ENCODE assay signal across 20 cellular contexts in genomic region chrX:153827016-153827415, GRCh38. TPM values are rescaled to one million over a fixed set of nuclear protein-coding genes. Genes with fewer than 3 reads are reported as not detected.
DNase-seq lines count a peak whose midpoint lies in the region; ATAC-seq, FAIRE-seq and TF ChIP-seq lines count a peak whose summit lies in the region.
"Had no signal": no experiment of that assay in that cellular context is flagged by ENCODE, and none has a peak within 500 bp of the region (broad histone marks: within the 10 kb centered on the region; RNA-seq: fewer than 3 reads in every experiment).

No MANE protein-coding gene starts in this region.

- H2BK5ac ChIP-seq in H1 (ENCODE audit: low read depth, low read length) = no peak overlapping the region; the same call in 1 of the 2 replicates

- no peak overlapping the region for H2AK5ac ChIP-seq in H1 (ENCODE audit: low read depth, low read length)

- H2BK12ac ChIP-seq in H1 (ENCODE audit: low read depth, low read length) = no peak overlapping the region

- peak overlapping the region; percentile 38 to 61 for H3K4me2 ChIP-seq in H1 (ENCODE audit: insufficient read depth in 1 of 2, low read depth in 2 of 2, low read length in 2 of 2)

- no peaks in the 10 kb centered on the region for H3K36me3 Mint-ChIP-seq in CD4-positive, alpha-beta T cell (ENCODE audit: low read depth)
- no peaks in the 10 kb centered on the region for H3K36me3 Mint-ChIP-seq in natural killer cell treated with Interleukin-12 subunit alpha and Interleukin-12 subunit beta and Interleukin-15 and Interleukin-18, amount 100 ng/mL, for 72 hours
- H3K36me3 Mint-ChIP-seq: CD14-positive monocyte had no signal

- peak; percentile 98 for FAIRE-seq in H1 (lab: Jason Lieb, UNC)
- FAIRE-seq: HTR-8/SVneo had no signal

- peaks cover 26 to 68% of the 10 kb centered on the region in 2 experiments for H3K79me2 ChIP-seq in H1 (ENCODE audit: control insufficient read depth in 1 of 2, insufficient read depth in 2 of 2, low read length in 2 of 2)

- peak overlapping the region; percentile 58 for H3K4me3 Mint-ChIP-seq in CD4-positive, alpha-beta T cell
- peak overlapping the region; percentile 11 for H3K4me3 Mint-ChIP-seq in natural killer cell treated with Interleukin-12 subunit alpha and Interleukin-12 subunit beta and Interleukin-15 and Interleukin-18, amount 100 ng/mL, for 72 hours

- H3K36me3 ChIP-seq in HUES6 (ENCODE audit: control insufficient read depth, insufficient read depth, low read length) (peaks cover 4% of the 10 kb centered on the region; the same call in 1 of the 2 replicates), H1 (ENCODE audit: control insufficient read depth in 2 of 4, insufficient read depth in 4 of 4, low read length in 3 of 4) (no peaks in the 10 kb centered on the region; a peak in 1 of 8 replicates)
- H3K36me3 ChIP-seq: SJSA1 had no signal

- peak overlapping the region; percentile 47 for H2BK120ac ChIP-seq in H1 (replicated peaks; ENCODE audit: low read depth, low read length)

- ATAC-seq in CD4-positive, alpha-beta T cell (ENCODE audit: poor library complexity) = no peak
- ATAC-seq in natural killer cell treated with Interleukin-12 subunit alpha and Interleukin-12 subunit beta and Interleukin-15 and Interleukin-18, amount 100 ng/mL, for 72 hours = no peak
- ATAC-seq in GM18517 (IDR thresholded peaks at IDR 0.05; ENCODE audit: unreplicated experiment) = no peak
- ATAC-seq: HCT116, PC-3 had no signal

- TF ChIP-seq POLR2A in H1 (IDR thresholded peaks at IDR 0.05; ENCODE audit: control extremely low read depth in 1 of 2, low read depth in 2 of 2, low read length in 2 of 2) = no peak

- no peak for TF ChIP-seq RAD21 in H1 (IDR thresholded peaks at IDR 0.05 in 1 of 2, conservative IDR thresholded peaks at IDR 0.05 in 1 of 2; ENCODE audit: low read depth in 2 of 2, low read length in 2 of 2)

- H4K5ac ChIP-seq in H1 (ENCODE audit: insufficient read length, low read depth, low read length) = no peak overlapping the region

- H3K23ac ChIP-seq in H1 (ENCODE audit: insufficient read length) = no peak overlapping the region

- H3K9me3 Mint-ChIP-seq in CD4-positive, alpha-beta T cell = no peaks in the 10 kb centered on the region
- H3K9me3 Mint-ChIP-seq in natural killer cell treated with Interleukin-12 subunit alpha and Interleukin-12 subunit beta and Interleukin-15 and Interleukin-18, amount 100 ng/mL, for 72 hours = no peaks in the 10 kb centered on the region

- H4K20me1 ChIP-seq in H1 (replicated peaks in 1 of 2; ENCODE audit: control insufficient read depth in 1 of 2, insufficient read depth in 2 of 2, low read length in 2 of 2) = peaks cover 0 to 2% of the 10 kb centered on the region in 2 experiments

- no peak overlapping the region for H4K91ac ChIP-seq in H1 (replicated peaks; ENCODE audit: insufficient read length, low read length)

- no peak overlapping the region for H3K27ac ChIP-seq in CD4-positive, alpha-beta T cell (ENCODE audit: low read depth, low read length)
- peak overlapping the region; percentile 93 for H3K27ac ChIP-seq in HUES6 (ENCODE audit: low read depth, low read length)
- H3K27ac ChIP-seq in H1 (ENCODE audit: low read depth, low read length) = no peak overlapping the region; the same call in 1 of the 2 replicates
- H3K27ac ChIP-seq: HL-60, SJSA1 had no signal

- TF ChIP-seq EP300 in H1 (IDR thresholded peaks at IDR 0.05; ENCODE audit: borderline replicate concordance in 1 of 2, low read depth in 2 of 2, low read length in 2 of 2) = no peak

- TF ChIP-seq CTCF in CD4-positive, alpha-beta T cell (IDR thresholded peaks at IDR 0.05) = no peak
- no peak for TF ChIP-seq CTCF in H1 (IDR thresholded peaks at IDR 0.05; ENCODE audit: control extremely low read depth in 1 of 3, insufficient read depth in 1 of 3, low read depth in 1 of 3, low read length in 3 of 3)

- H3K9ac ChIP-seq in HUES6 (ENCODE audit: low read length) = peak overlapping the region; percentile 87
- no peak overlapping the region for H3K9ac ChIP-seq in H1 (replicated peaks in 1 of 4; ENCODE audit: extremely low read depth in 1 of 4, low read depth in 3 of 4, low read length in 3 of 4)

- intact Hi-C loops in CD4-positive, alpha-beta T cell (cut with DNase I, micrococcal nuclease) = loop anchor here in 1 of 2 experiments (5.0 kb wide), 1 partner anchor 75 kb away; the partner anchor contains the start of gene AVPR2

- no peak overlapping the region for H2AFZ ChIP-seq in H1 (ENCODE audit: low read length)

- WGBS in H1 (ENCODE audit: extremely low coverage in 1 of 2, insufficient coverage in 1 of 2, insufficient read length in 1 of 2, insufficient replicate concordance in 2 of 2, low coverage in 1 of 2, low lambda C conversion rate in 2 of 2, missing lambda C conversion rate in 1 of 2), 2 experiments = 37% methylated on average over 3 of the region's 3 CpGs; no CpG with 5 or more reads in 1 of the 2 experiments

- H3K27ac Mint-ChIP-seq in CD4-positive, alpha-beta T cell = peak overlapping the region; percentile 46
- H3K27ac Mint-ChIP-seq in natural killer cell treated with Interleukin-12 subunit alpha and Interleukin-12 subunit beta and Interleukin-15 and Interleukin-18, amount 100 ng/mL, for 72 hours = peak overlapping the region; percentile 12 to 16
- H3K27ac Mint-ChIP-seq: CD14-positive monocyte had no signal

- no peak overlapping the region for H3K4ac ChIP-seq in H1 (replicated peaks; ENCODE audit: insufficient read length, low read depth, low read length)

- DNase-seq in CD4-positive, alpha-beta T cell = no peak
- DNase-seq in H1 (ENCODE audit: low read depth in 1 of 2, low spot score in 2 of 2) (no peak), 8988T (no peak)
- DNase-seq in natural killer cell treated with Interleukin-12 subunit alpha and Interleukin-12 subunit beta and Interleukin-15 and Interleukin-18, amount 100 ng/mL, for 72 hours (ENCODE audit: low spot score) = no peak
- no peak for DNase-seq in activated CD4-positive, CD25-positive, alpha-beta regulatory T cell (lab: John Stamatoyannopoulos, UW)
- DNase-seq: ACHN, AML-193, KBM-7, MV-4-11, NCI-H1417, NCI-H1930, NCI-H526 treated with DMSO at 0.1 percent for 48 hours, PC-3 had no signal

- H3K27me3 Mint-ChIP-seq in CD4-positive, alpha-beta T cell = no peaks in the 10 kb centered on the region
- H3K27me3 Mint-ChIP-seq in natural killer cell treated with Interleukin-12 subunit alpha and Interleukin-12 subunit beta and Interleukin-15 and Interleukin-18, amount 100 ng/mL, for 72 hours = peaks cover 0 to 6% of the 10 kb centered on the region in 2 donors

- peaks cover 39% of the 10 kb centered on the region for H3K4me1 Mint-ChIP-seq in CD4-positive, alpha-beta T cell (ENCODE audit: low read depth)
- peaks cover 23 to 32% of the 10 kb centered on the region in 2 donors for H3K4me1 Mint-ChIP-seq in natural killer cell treated with Interleukin-12 subunit alpha and Interleukin-12 subunit beta and Interleukin-15 and Interleukin-18, amount 100 ng/mL, for 72 hours (ENCODE audit: low read depth in 2 of 2)

- H3K4me3 ChIP-seq in HUES6 (ENCODE audit: low read depth, low read length) = peak overlapping the region; percentile 86
- H3K4me3 ChIP-seq in H1 (ENCODE audit: extremely low read depth in 1 of 4, insufficient read depth in 2 of 4, low read depth in 3 of 4, low read length in 4 of 4) = peak overlapping the region in 1 of 4 experiments; percentile 78; a peak in 2 of 8 replicates
- H3K4me3 ChIP-seq: SJSA1 had no signal

- no peak overlapping the region for H3K14ac ChIP-seq in H1 (ENCODE audit: insufficient read length)

- no peaks in the 10 kb centered on the region for H3K23me2 ChIP-seq in H1 (ENCODE audit: low read depth, low read length)

- no peaks in the 10 kb centered on the region for H3K9me3 ChIP-seq in CD4-positive, alpha-beta T cell (ENCODE audit: control insufficient read depth, low read length)
- H3K9me3 ChIP-seq in HUES6 (ENCODE audit: control insufficient read depth, insufficient read depth, low read depth, low read length) (peaks cover 11% of the 10 kb centered on the region; the same call in 1 of the 2 replicates), H1 (ENCODE audit: insufficient read depth in 2 of 2, low read depth in 1 of 2, low read length in 1 of 2) (no peaks in the 10 kb centered on the region)
- H3K9me3 ChIP-seq: SJSA1 had no signal

- POLR2A ChIA-PET in CD4-positive, alpha-beta T cell (lab: Charles Lee) = no interaction called here
- POLR2A ChIA-PET in H1 (lab: Charles Lee; ENCODE audit: partially characterized antibody) = interaction anchor here (0.7 to 3.6 kb wide), 2 partner anchors 8 to 13 kb away, joined by 3 to 23 read pairs; no protein-coding TSS in a partner anchor

- H3K79me1 ChIP-seq in H1 (ENCODE audit: low read depth, low read length) = no peaks in the 10 kb centered on the region; the same call in 1 of the 2 replicates

- no peak overlapping the region for H4K8ac ChIP-seq in H1 (ENCODE audit: extremely low read depth, insufficient read depth, low read length)

- H2BK20ac ChIP-seq in H1 (ENCODE audit: low read length) = 0 out of 2 replicates have a peak overlapping the region, but pooled peaks have one; percentile 80

- no peak overlapping the region for H2BK15ac ChIP-seq in H1 (ENCODE audit: low read length)

- H3K4me1 ChIP-seq in HUES6 (ENCODE audit: control insufficient read depth, insufficient read depth, low read length) (peaks cover 52% of the 10 kb centered on the region), H1 (replicated peaks in 1 of 4; ENCODE audit: control insufficient read depth in 3 of 4, insufficient read depth in 4 of 4, low read length in 3 of 4) (peaks cover 6 to 22% (median 13%) of the 10 kb centered on the region in 4 experiments; a peak in 6 of 7 replicates)
- H3K4me1 ChIP-seq: SJSA1 had no signal

- no peaks in the 10 kb centered on the region for H3K27me3 ChIP-seq in CD4-positive, alpha-beta T cell (ENCODE audit: control insufficient read depth, insufficient read depth, low read length)
- H3K27me3 ChIP-seq in HUES6 (ENCODE audit: control insufficient read depth, insufficient read depth, low read length) = peaks cover 35% of the 10 kb centered on the region; the same call in 1 of the 2 replicates
- peaks cover 0 to 3% (median under 1%) of the 10 kb centered on the region in 4 experiments; a peak in 2 of 7 replicates for H3K27me3 ChIP-seq in H1 (replicated peaks in 1 of 4; ENCODE audit: control insufficient read depth in 3 of 4, extremely low read depth in 1 of 4, insufficient read depth in 3 of 4, low read length in 3 of 4)

- CTCF ChIA-PET in CD4-positive, alpha-beta T cell (lab: Charles Lee) = no interaction called here
- CTCF ChIA-PET in H1 (lab: Charles Lee; ENCODE audit: partially characterized antibody) = interaction anchor here (1.4 kb wide), 1 partner anchor 8 kb away, joined by 4 read pairs; no protein-coding TSS in a partner anchor

- H3K18ac ChIP-seq in H1 (ENCODE audit: extremely low read depth, low read length) = no peak overlapping the region; the same call in 1 of the 2 replicates

- H3K56ac ChIP-seq in H1 (replicated peaks; ENCODE audit: insufficient read length, low read depth, low read length) = no peak overlapping the region

RNA-seq across cellular contexts. Expression of gene PDZD4, which starts 3.3 kb away (rescaled TPM):
- total RNA-seq in CD4-positive, alpha-beta T cell = 10 to 100 TPM; 24.8 to 26.8 TPM
- 169 and 174 TPM in 2 replicates for total RNA-seq in H1 (2021; fragmentation: NEBNext Ultra II Directional; extraction: Animal tissue kit (Norgen Biotek cat#: 25700))
- polyA plus RNA-seq in H1 (2011; rRNA removed) = 45.8 and 77.2 TPM in 2 replicates
- polyA plus RNA-seq in H1 (2011; cell fraction: cytosol; rRNA removed) = 90.6 TPM
- 221 TPM for polyA plus RNA-seq in H1 (2011; cell fraction: nucleus; rRNA removed)
- polyA plus RNA-seq in H1 (2012, experiment 1 of 2) = 98.3 to 127 TPM (median 121 TPM) in 4 replicates
- polyA plus RNA-seq in H1 (2012, experiment 2 of 2) = 85.6 TPM
- polyA plus RNA-seq in H1 (2013, experiment 1 of 2) = 175 TPM
- 166 TPM for polyA plus RNA-seq in H1 (2013, experiment 2 of 2)
- 38.4 and 47.0 TPM in 2 replicates for polyA minus RNA-seq in H1 (2011; rRNA and poly(A)+ RNA removed)
- polyA minus RNA-seq in H1 (2011; cell fraction: cytosol; rRNA and poly(A)+ RNA removed) = 51.6 TPM
- polyA minus RNA-seq in H1 (2011; cell fraction: nucleus; rRNA and poly(A)+ RNA removed) = 37.1 TPM
- 1 to 10 TPM; 2.2 to 2.7 TPM for total RNA-seq in natural killer cell treated with Interleukin-12 subunit alpha and Interleukin-12 subunit beta and Interleukin-15 and Interleukin-18, amount 100 ng/mL, for 72 hours
- polyA plus RNA-seq: CD14-positive monocyte had no signal

RNA-seq across cellular contexts. Expression of gene SSR4, which starts 32.5 kb away (rescaled TPM):
- total RNA-seq in CD4-positive, alpha-beta T cell = 100 to 1,000 TPM; 171 to 173 TPM
- total RNA-seq in H1 (2021; fragmentation: NEBNext Ultra II Directional; extraction: Animal tissue kit (Norgen Biotek cat#: 25700)) = 161 and 168 TPM in 2 replicates
- 642 and 734 TPM in 2 replicates for polyA plus RNA-seq in H1 (2011; rRNA removed)
- 365 TPM for polyA plus RNA-seq in H1 (2011; cell fraction: cytosol; rRNA removed)
- polyA plus RNA-seq in H1 (2011; cell fraction: nucleus; rRNA removed) = 398 TPM
- 175 to 309 TPM (median 297 TPM) in 4 replicates for polyA plus RNA-seq in H1 (2012, experiment 1 of 2)
- 443 TPM for polyA plus RNA-seq in H1 (2012, experiment 2 of 2)
- 365 TPM for polyA plus RNA-seq in H1 (2013, experiment 1 of 2)
- polyA plus RNA-seq in H1 (2013, experiment 2 of 2) = 421 TPM
- polyA minus RNA-seq in H1 (2011; rRNA and poly(A)+ RNA removed) = 125 and 128 TPM in 2 replicates
- 271 TPM for polyA minus RNA-seq in H1 (2011; cell fraction: cytosol; rRNA and poly(A)+ RNA removed)
- polyA minus RNA-seq in H1 (2011; cell fraction: nucleus; rRNA and poly(A)+ RNA removed) = 60.7 TPM
- total RNA-seq in natural killer cell treated with Interleukin-12 subunit alpha and Interleukin-12 subunit beta and Interleukin-15 and Interleukin-18, amount 100 ng/mL, for 72 hours = 100 to 1,000 TPM; 266 to 306 TPM

RNA-seq across cellular contexts. Expression of gene IDH3G, which starts 32.8 kb away (rescaled TPM):
- 10 to 100 TPM; 46.8 to 47.3 TPM for total RNA-seq in CD4-positive, alpha-beta T cell
- 36.1 and 39.4 TPM in 2 replicates for total RNA-seq in H1 (2021; fragmentation: NEBNext Ultra II Directional; extraction: Animal tissue kit (Norgen Biotek cat#: 25700))
- polyA plus RNA-seq in H1 (2011; rRNA removed) = 66.7 and 96.2 TPM in 2 replicates
- 66.7 TPM for polyA plus RNA-seq in H1 (2011; cell fraction: cytosol; rRNA removed)
- 130 TPM for polyA plus RNA-seq in H1 (2011; cell fraction: nucleus; rRNA removed)
- polyA plus RNA-seq in H1 (2012, experiment 1 of 2) = 43.8 to 59.4 TPM (median 53.4 TPM) in 4 replicates
- polyA plus RNA-seq in H1 (2012, experiment 2 of 2) = 48.4 TPM
- 40.6 TPM for polyA plus RNA-seq in H1 (2013, experiment 1 of 2)
- 39.3 TPM for polyA plus RNA-seq in H1 (2013, experiment 2 of 2)
- polyA minus RNA-seq in H1 (2011; rRNA and poly(A)+ RNA removed) = 68.8 and 76.7 TPM in 2 replicates
- 34.0 TPM for polyA minus RNA-seq in H1 (2011; cell fraction: cytosol; rRNA and poly(A)+ RNA removed)
- 43.0 TPM for polyA minus RNA-seq in H1 (2011; cell fraction: nucleus; rRNA and poly(A)+ RNA removed)
- 10 to 100 TPM; 62.5 to 74.1 TPM for total RNA-seq in natural killer cell treated with Interleukin-12 subunit alpha and Interleukin-12 subunit beta and Interleukin-15 and Interleukin-18, amount 100 ng/mL, for 72 hours

RNA-seq across cellular contexts. Expression of gene SRPK3, which starts 46.2 kb away (rescaled TPM):
- not detected for total RNA-seq in CD4-positive, alpha-beta T cell
- total RNA-seq in H1 (2021; fragmentation: NEBNext Ultra II Directional; extraction: Animal tissue kit (Norgen Biotek cat#: 25700)) = not detected in 2 replicates
- polyA plus RNA-seq in H1 (2011; rRNA removed) = not detected in 2 replicates
- 0.01 TPM for polyA plus RNA-seq in H1 (2011; cell fraction: cytosol; rRNA removed)
- polyA plus RNA-seq in H1 (2011; cell fraction: nucleus; rRNA removed) = 0.30 TPM
- 0.30 to 0.56 TPM (median 0.49 TPM) in 4 replicates for polyA plus RNA-seq in H1 (2012, experiment 1 of 2)
- 0.09 TPM for polyA plus RNA-seq in H1 (2012, experiment 2 of 2)
- polyA plus RNA-seq in H1 (2013, experiment 1 of 2) = 0.06 TPM
- 0.04 TPM for polyA plus RNA-seq in H1 (2013, experiment 2 of 2)
- not detected in 2 replicates for polyA minus RNA-seq in H1 (2011; rRNA and poly(A)+ RNA removed)
- polyA minus RNA-seq in H1 (2011; cell fraction: cytosol; rRNA and poly(A)+ RNA removed) = not detected
- not detected for polyA minus RNA-seq in H1 (2011; cell fraction: nucleus; rRNA and poly(A)+ RNA removed)
- not detected for total RNA-seq in natural killer cell treated with Interleukin-12 subunit alpha and Interleukin-12 subunit beta and Interleukin-15 and Interleukin-18, amount 100 ng/mL, for 72 hours
- total RNA-seq: SJSA1 had no signal
- polyA plus RNA-seq: CD14-positive monocyte had no signal

RNA-seq across cellular contexts. Expression of gene L1CAM, which starts 59.0 kb away (rescaled TPM):
- total RNA-seq in CD4-positive, alpha-beta T cell = 1 to 10 TPM in 1 of 2 experiments, under 1 TPM in 1; 0.89 to 1.2 TPM
- 38.7 and 43.0 TPM in 2 replicates for total RNA-seq in H1 (2021; fragmentation: NEBNext Ultra II Directional; extraction: Animal tissue kit (Norgen Biotek cat#: 25700))
- 11.0 and 16.4 TPM in 2 replicates for polyA plus RNA-seq in H1 (2011; rRNA removed)
- polyA plus RNA-seq in H1 (2011; cell fraction: cytosol; rRNA removed) = 9.1 TPM
- 32.6 TPM for polyA plus RNA-seq in H1 (2011; cell fraction: nucleus; rRNA removed)
- 22.4 to 29.0 TPM (median 26.2 TPM) in 4 replicates for polyA plus RNA-seq in H1 (2012, experiment 1 of 2)
- polyA plus RNA-seq in H1 (2012, experiment 2 of 2) = 15.9 TPM
- polyA plus RNA-seq in H1 (2013, experiment 1 of 2) = 54.0 TPM
- 46.2 TPM for polyA plus RNA-seq in H1 (2013, experiment 2 of 2)
- 13.0 and 18.6 TPM in 2 replicates for polyA minus RNA-seq in H1 (2011; rRNA and poly(A)+ RNA removed)
- 21.0 TPM for polyA minus RNA-seq in H1 (2011; cell fraction: cytosol; rRNA and poly(A)+ RNA removed)
- 12.7 TPM for polyA minus RNA-seq in H1 (2011; cell fraction: nucleus; rRNA and poly(A)+ RNA removed)
- total RNA-seq in natural killer cell treated with Interleukin-12 subunit alpha and Interleukin-12 subunit beta and Interleukin-15 and Interleukin-18, amount 100 ng/mL, for 72 hours = 1 to 10 TPM in 1 of 2 donors, under 1 TPM in 1; 0.74 to 1.2 TPM
- polyA plus RNA-seq: CD14-positive monocyte had no signal

Comparison
In these comparisons a context has a peak if more than half of its experiments do, and no peak if none do; other contexts are left out.
1. RNA of gene PDZD4, which starts 3.3 kb away (total RNA-seq): 169 to 174 TPM in H1 and 24.8 to 26.8 TPM in CD4-positive, alpha-beta T cell; 2.2 to 2.7 TPM in natural killer cell treated with Interleukin-12 subunit alpha and Interleukin-12 subunit beta and Interleukin-15 and Interleukin-18, amount 100 ng/mL, for 72 hours; every median in the first group is over 4 times any median in the second.